1 cellular context compared by ENCODE assay signal in genomic region chr4:56460085-56460484, GRCh38.
TF ChIP-seq lines count a peak whose summit lies in the region.

No MANE protein-coding gene starts in this region.

TF ChIP-seq in HEK293, 187 proteins besides CTCF, POLR2A, EP300 and RAD21 (continued from another document):
- TF ChIP-seq ZNF677 (tag by site-specific recombination; IDR thresholded peaks at IDR 0.05) (no peak), ATF2 (tag by site-specific recombination; IDR thresholded peaks at IDR 0.05; ENCODE audit: low read depth) (no peak), ZBTB20 (tag by site-specific recombination; IDR thresholded peaks at IDR 0.05) (no peak), IKZF3 (tag by site-specific recombination; IDR thresholded peaks at IDR 0.05) (peak; percentile 53; the same call in 1 of the 2 replicates), ZNF610 (tag by site-specific recombination; IDR thresholded peaks at IDR 0.05; ENCODE audit: borderline replicate concordance) (no peak), ZNF24 (tag by site-specific recombination; IDR thresholded peaks at IDR 0.05) (peak; percentile 65; the same call in 1 of the 2 replicates), ZNF354C (tag by site-specific recombination; IDR thresholded peaks at IDR 0.05; ENCODE audit: borderline replicate concordance, low read depth) (no peak), ZNF280C (tag by site-specific recombination; IDR thresholded peaks at IDR 0.05) (no peak), SP7 (tag by site-specific recombination; IDR thresholded peaks at IDR 0.05) (no peak), ZBTB17 (tag by site-specific recombination; IDR thresholded peaks at IDR 0.05) (0 out of 2 replicates have a peak, but pooled peaks have one; percentile 31), ZNF529 (tag by site-specific recombination; IDR thresholded peaks at IDR 0.05; ENCODE audit: insufficient replicate concordance) (no peak), ZNF692 (tag by site-specific recombination; IDR thresholded peaks at IDR 0.05) (no peak), ZNF654 (tag by site-specific recombination; IDR thresholded peaks at IDR 0.05; ENCODE audit: low read depth) (no peak), ZNF777 (tag by site-specific recombination; IDR thresholded peaks at IDR 0.05; ENCODE audit: borderline replicate concordance) (no peak), ZNF571 (tag by site-specific recombination; IDR thresholded peaks at IDR 0.05) (no peak), ZNF292 (tag by site-specific recombination; IDR thresholded peaks at IDR 0.05; ENCODE audit: borderline replicate concordance, low read depth) (no peak), ZNF311 (tag by site-specific recombination; IDR thresholded peaks at IDR 0.05; ENCODE audit: borderline replicate concordance) (no peak), ZNF335 (tag by site-specific recombination; conservative IDR thresholded peaks at IDR 0.05) (0 out of 2 replicates have a peak, but pooled peaks have one; percentile 21), GLI2 (tag by site-specific recombination; IDR thresholded peaks at IDR 0.05; ENCODE audit: borderline replicate concordance, low read depth) (no peak), ZXDB (tag by site-specific recombination; IDR thresholded peaks at IDR 0.05) (no peak), SCRT2 (tag by site-specific recombination; IDR thresholded peaks at IDR 0.05) (peak; percentile 83), KLF8 (tag by site-specific recombination; IDR thresholded peaks at IDR 0.05) (no peak), GLIS2 (tag by site-specific recombination; IDR thresholded peaks at IDR 0.05) (no peak), ZEB2 (tag by site-specific recombination; IDR thresholded peaks at IDR 0.05) (0 out of 2 replicates have a peak, but pooled peaks have one; percentile 45), ZNF785 (tag by site-specific recombination; IDR thresholded peaks at IDR 0.05) (no peak), KLF16 (tag by site-specific recombination; IDR thresholded peaks at IDR 0.05) (no peak), ZFP37 (tag by site-specific recombination; IDR thresholded peaks at IDR 0.05) (no peak), ZNF596 (tag by site-specific recombination; IDR thresholded peaks at IDR 0.05) (no peak)
- TF ChIP-seq, protein P1, sequence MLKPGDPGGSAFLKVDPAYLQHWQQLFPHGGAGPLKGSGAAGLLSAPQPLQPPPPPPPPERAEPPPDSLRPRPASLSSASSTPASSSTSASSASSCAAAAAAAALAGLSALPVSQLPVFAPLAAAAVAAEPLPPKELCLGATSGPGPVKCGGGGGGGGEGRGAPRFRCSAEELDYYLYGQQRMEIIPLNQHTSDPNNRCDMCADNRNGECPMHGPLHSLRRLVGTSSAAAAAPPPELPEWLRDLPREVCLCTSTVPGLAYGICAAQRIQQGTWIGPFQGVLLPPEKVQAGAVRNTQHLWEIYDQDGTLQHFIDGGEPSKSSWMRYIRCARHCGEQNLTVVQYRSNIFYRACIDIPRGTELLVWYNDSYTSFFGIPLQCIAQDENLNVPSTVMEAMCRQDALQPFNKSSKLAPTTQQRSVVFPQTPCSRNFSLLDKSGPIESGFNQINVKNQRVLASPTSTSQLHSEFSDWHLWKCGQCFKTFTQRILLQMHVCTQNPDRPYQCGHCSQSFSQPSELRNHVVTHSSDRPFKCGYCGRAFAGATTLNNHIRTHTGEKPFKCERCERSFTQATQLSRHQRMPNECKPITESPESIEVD (tag by site-specific recombination; IDR thresholded peaks at IDR 0.05), result no peak; the same call in 1 of the 2 replicates
- TF ChIP-seq, protein P2, sequence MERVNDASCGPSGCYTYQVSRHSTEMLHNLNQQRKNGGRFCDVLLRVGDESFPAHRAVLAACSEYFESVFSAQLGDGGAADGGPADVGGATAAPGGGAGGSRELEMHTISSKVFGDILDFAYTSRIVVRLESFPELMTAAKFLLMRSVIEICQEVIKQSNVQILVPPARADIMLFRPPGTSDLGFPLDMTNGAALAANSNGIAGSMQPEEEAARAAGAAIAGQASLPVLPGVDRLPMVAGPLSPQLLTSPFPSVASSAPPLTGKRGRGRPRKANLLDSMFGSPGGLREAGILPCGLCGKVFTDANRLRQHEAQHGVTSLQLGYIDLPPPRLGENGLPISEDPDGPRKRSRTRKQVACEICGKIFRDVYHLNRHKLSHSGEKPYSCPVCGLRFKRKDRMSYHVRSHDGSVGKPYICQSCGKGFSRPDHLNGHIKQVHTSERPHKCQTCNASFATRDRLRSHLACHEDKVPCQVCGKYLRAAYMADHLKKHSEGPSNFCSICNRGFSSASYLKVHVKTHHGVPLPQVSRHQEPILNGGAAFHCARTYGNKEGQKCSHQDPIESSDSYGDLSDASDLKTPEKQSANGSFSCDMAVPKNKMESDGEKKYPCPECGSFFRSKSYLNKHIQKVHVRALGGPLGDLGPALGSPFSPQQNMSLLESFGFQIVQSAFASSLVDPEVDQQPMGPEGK (tag by site-specific recombination; IDR thresholded peaks at IDR 0.05), result 0 out of 2 replicates have a peak, but pooled peaks have one; percentile 25
TF ChIP-seq in HEK293: peak in this region for 8.
